ENCODE assay signal across 24 cellular contexts in the genomic region with DNA sequence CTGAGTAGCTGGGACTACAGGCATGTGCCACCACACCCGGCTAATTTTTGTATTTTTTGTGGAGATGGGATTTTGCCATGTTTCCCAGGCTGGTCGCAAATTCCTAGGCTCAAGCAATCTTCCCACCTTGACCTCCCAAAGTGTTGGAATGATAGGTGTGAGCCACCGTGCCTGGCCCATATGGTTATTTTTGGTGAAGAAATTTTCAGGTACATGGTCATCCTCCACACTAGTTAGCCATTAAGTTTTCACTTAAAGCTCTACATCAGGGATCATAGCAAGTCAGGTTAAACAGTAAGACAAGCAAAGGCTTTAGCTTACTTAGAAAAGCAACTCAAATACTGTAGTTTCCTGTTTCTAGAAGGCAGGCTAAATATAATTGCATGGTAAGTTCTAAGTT.
A peak's percentile ranks its signal among the peaks of the same experiment; 100 is the strongest.
DNase-seq lines count a peak whose midpoint lies in the region; ATAC-seq, FAIRE-seq and TF ChIP-seq lines count a peak whose summit lies in the region.
"Had no signal": no experiment of that assay in that cellular context is flagged by ENCODE, and none has a peak within 500 bp of the region (broad histone marks: within the 10 kb centered on the region; RNA-seq: fewer than 3 reads in every experiment).

No MANE protein-coding gene starts in this region.

- peak overlapping the region; percentile 32 for H3K27ac Mint-ChIP-seq in endodermal cell
- peak overlapping the region; percentile 77 to 95 (median 81) for H3K27ac Mint-ChIP-seq in nephron
- no peak overlapping the region for H3K27ac Mint-ChIP-seq in effector memory CD8-positive, alpha-beta T cell
- no peak overlapping the region for H3K27ac Mint-ChIP-seq in MCF 10A (ENCODE audit: low read depth, unreplicated experiment)
- H3K27ac Mint-ChIP-seq: CD4-positive, CD25-positive, alpha-beta regulatory T cell; CD8-positive, alpha-beta memory T cell; HFFc6 had no signal

- CTCF ChIA-PET in HepG2 (lab: Yijun Ruan, JAX; ENCODE audit: low intra/inter-chr PET ratio, low total read pairs): no interaction called here
- CTCF ChIA-PET in MCF 10A (lab: Yijun Ruan, JAX): interaction anchor here (0.6 to 0.8 kb wide), 4 partner anchors 9 to 883 kb away, joined by 3 read pairs; no protein-coding TSS in a partner anchor

- no peak for TF ChIP-seq EP300 in HepG2 (IDR thresholded peaks at IDR 0.05; ENCODE audit: low read depth in 2 of 2, low read length in 2 of 2)
- TF ChIP-seq EP300 in HepG2 (CRISPR knock-in tag; IDR thresholded peaks at IDR 0.05; ENCODE audit: borderline replicate concordance): no peak

- H3K9me3 Mint-ChIP-seq in endodermal cell (no peaks in the 10 kb centered on the region), nephron (no peaks in the 10 kb centered on the region), MCF 10A (ENCODE audit: unreplicated experiment) (no peaks in the 10 kb centered on the region)
- no peaks in the 10 kb centered on the region for H3K9me3 Mint-ChIP-seq in effector memory CD8-positive, alpha-beta T cell
- H3K9me3 Mint-ChIP-seq: CD4-positive, CD25-positive, alpha-beta regulatory T cell; HFFc6 had no signal

- H3K27me3 Mint-ChIP-seq in endodermal cell (ENCODE audit: insufficient read depth) (no peaks in the 10 kb centered on the region), nephron (ENCODE audit: low read depth) (no peaks in the 10 kb centered on the region), MCF 10A (ENCODE audit: insufficient read depth, unreplicated experiment) (no peaks in the 10 kb centered on the region)
- no peaks in the 10 kb centered on the region for H3K27me3 Mint-ChIP-seq in effector memory CD8-positive, alpha-beta T cell
- H3K27me3 Mint-ChIP-seq: CD4-positive, CD25-positive, alpha-beta regulatory T cell; CD8-positive, alpha-beta memory T cell had no signal

- H3K4me1 Mint-ChIP-seq in endodermal cell: peaks cover 15% of the 10 kb centered on the region
- peaks cover 12% of the 10 kb centered on the region for H3K4me1 Mint-ChIP-seq in nephron
- H3K4me1 Mint-ChIP-seq in effector memory CD8-positive, alpha-beta T cell (ENCODE audit: low read depth in 2 of 2): no peaks in the 10 kb centered on the region
- H3K4me1 Mint-ChIP-seq in MCF 10A (ENCODE audit: insufficient read depth, unreplicated experiment): peaks cover 3% of the 10 kb centered on the region
- H3K4me1 Mint-ChIP-seq: CD4-positive, CD25-positive, alpha-beta regulatory T cell; CD8-positive, alpha-beta memory T cell had no signal

- H3K4me1 ChIP-seq in endodermal cell (ENCODE audit: control insufficient read depth, insufficient read depth, low read length): no peaks in the 10 kb centered on the region
- H3K4me1 ChIP-seq in HepG2 (ENCODE audit: insufficient read depth, low read length): peaks cover 10% of the 10 kb centered on the region
- H3K4me1 ChIP-seq: BE2C had no signal

- intact Hi-C loops in HepG2 (cut with micrococcal nuclease; ENCODE audit: unreplicated experiment): no loop called here
- intact Hi-C loops in MCF 10A (cut with micrococcal nuclease): no loop called here

- H3K36me3 ChIP-seq in endodermal cell (ENCODE audit: control insufficient read depth, insufficient read depth, low read length) (no peaks in the 10 kb centered on the region), HepG2 (replicated peaks in 1 of 2; ENCODE audit: control insufficient read depth in 1 of 2, insufficient read depth in 2 of 2, low read length in 2 of 2) (peaks cover 7 to 22% of the 10 kb centered on the region in 2 experiments)
- H3K36me3 ChIP-seq: BE2C had no signal

- in situ Hi-C loops in HepG2 (cut with HindIII; ENCODE audit: extremely low pct_ligation_motif_present, low pct_unique_long_range_greater_than_20kb): no loop called here

- WGBS in endodermal cell (ENCODE audit: insufficient coverage in 1 of 2, insufficient read length in 1 of 2), 2 experiments: 78% methylated on average over 3 of the region's 3 CpGs; no CpG with 5 or more reads in 1 of the 2 experiments
- 88% methylated on average over 3 of the region's 3 CpGs for WGBS in HepG2 (ENCODE audit: low lambda C conversion rate)

- FAIRE-seq in RCC 7860 (lab: Jason Lieb, UNC) (peak; percentile 92), HepG2 (lab: Jason Lieb, UNC) (no peak)
- FAIRE-seq: GM12892, GM18507 had no signal

- H3K27ac ChIP-seq in endodermal cell (ENCODE audit: low read depth, low read length): no peak overlapping the region
- no peak overlapping the region for H3K27ac ChIP-seq in HepG2 (ENCODE audit: extremely low read length, insufficient read depth, low read length)
- H3K27ac ChIP-seq: HL-60 had no signal

- POLR2A ChIA-PET in HepG2 (lab: Yijun Ruan, JAX): no interaction called here
- POLR2A ChIA-PET in MCF 10A (lab: Yijun Ruan, JAX): interaction anchor here (0.6 to 1.3 kb wide), 2 partner anchors 13 to 133 kb away, joined by 3 read pairs; no protein-coding TSS in a partner anchor

- DNase-seq in RCC 7860 (ENCODE audit: low spot score): peak; percentile 41
- DNase-seq in endodermal cell: no peak
- DNase-seq in HepG2 (ENCODE audit: low spot score): no peak
- DNase-seq in effector memory CD8-positive, alpha-beta T cell: no peak
- DNase-seq in COLO668 (lab: John Stamatoyannopoulos, UW; ENCODE audit: unreplicated experiment): no peak
- DNase-seq in MCF 10A (ENCODE audit: unreplicated experiment): no peak
- DNase-seq in NK-92 (lab: John Stamatoyannopoulos, UW; ENCODE audit: unreplicated experiment): no peak
- DNase-seq: BE2C; C1 segment of cervical spinal cord; Caco-2; CD4-positive, CD25-positive, alpha-beta regulatory T cell; CD8-positive, alpha-beta memory T cell; DMS153; DMS79; GDM1; GOT3; H7; HFFc6; IMR-90 had no signal

- H3K36me3 Mint-ChIP-seq in endodermal cell (ENCODE audit: low read depth): no peaks in the 10 kb centered on the region
- H3K36me3 Mint-ChIP-seq in nephron (ENCODE audit: low read depth): no peaks in the 10 kb centered on the region
- no peaks in the 10 kb centered on the region for H3K36me3 Mint-ChIP-seq in effector memory CD8-positive, alpha-beta T cell (ENCODE audit: insufficient read depth)
- peaks cover 8% of the 10 kb centered on the region for H3K36me3 Mint-ChIP-seq in MCF 10A (ENCODE audit: insufficient read depth, unreplicated experiment)
- H3K36me3 Mint-ChIP-seq: CD4-positive, CD25-positive, alpha-beta regulatory T cell; CD8-positive, alpha-beta memory T cell had no signal

- no TSS peak for BruUV-seq in HepG2 (replicated peaks; lab: Mats Ljungman, UMichigan)
- no TSS peak for BruUV-seq in MCF 10A (replicated peaks; lab: Mats Ljungman, UMichigan)

- TF ChIP-seq CTCF in endodermal cell (conservative IDR thresholded peaks at IDR 0.05): no peak
- no peak for TF ChIP-seq CTCF in HepG2 (CRISPR knock-in tag; IDR thresholded peaks at IDR 0.05)
- no peak for TF ChIP-seq CTCF in nephron (IDR thresholded peaks at IDR 0.05; ENCODE audit: unreplicated experiment in 3 of 3)
- TF ChIP-seq CTCF in MCF 10A (IDR thresholded peaks at IDR 0.05; ENCODE audit: unreplicated experiment): no peak

- TF ChIP-seq POLR2A in HepG2 (IDR thresholded peaks at IDR 0.05; ENCODE audit: insufficient read depth in 1 of 2, low read depth in 2 of 2, low read length in 2 of 2): no peak

- ATAC-seq in HepG2: no peak; the same call in none of the 3 replicates
- no peak for ATAC-seq in effector memory CD8-positive, alpha-beta T cell (replicated peaks)
- ATAC-seq: HCT116 had no signal

- no peak for TF ChIP-seq RAD21 in HepG2 (CRISPR knock-in tag; IDR thresholded peaks at IDR 0.05)

- H3K9me3 ChIP-seq in endodermal cell (ENCODE audit: control insufficient read depth, low read length) (no peaks in the 10 kb centered on the region), HepG2 (ENCODE audit: low read length) (no peaks in the 10 kb centered on the region)
- H3K9me3 ChIP-seq: BE2C, Caco-2 had no signal

- no peaks in the 10 kb centered on the region for H4K20me1 ChIP-seq in HepG2 (ENCODE audit: insufficient read depth, low read length)

- H2AFZ ChIP-seq in HepG2 (ENCODE audit: low read length): no peak overlapping the region

- H3K4me3 ChIP-seq in endodermal cell (ENCODE audit: low read length) (no peak overlapping the region), HepG2 (replicated peaks in 1 of 3; ENCODE audit: insufficient read depth in 1 of 3, low read depth in 2 of 3, low read length in 3 of 3) (no peak overlapping the region)

- H3K79me2 ChIP-seq in HepG2 (ENCODE audit: insufficient read depth, low read length): no peaks in the 10 kb centered on the region

- no peaks in the 10 kb centered on the region for H3K27me3 ChIP-seq in endodermal cell (ENCODE audit: control insufficient read depth, insufficient read depth, low read length, poor library complexity, severe bottlenecking)
- H3K27me3 ChIP-seq in HepG2 (ENCODE audit: control insufficient read depth in 1 of 2, insufficient read depth in 2 of 2, low read length in 2 of 2): no peaks in the 10 kb centered on the region
- H3K27me3 ChIP-seq: BE2C had no signal

- H3K4me2 ChIP-seq in HepG2 (ENCODE audit: low read depth, low read length): no peak overlapping the region

- H3K4me3 Mint-ChIP-seq in endodermal cell (no peak overlapping the region), nephron (no peak overlapping the region), MCF 10A (ENCODE audit: unreplicated experiment) (no peak overlapping the region)
- H3K4me3 Mint-ChIP-seq in effector memory CD8-positive, alpha-beta T cell: no peak overlapping the region
- H3K4me3 Mint-ChIP-seq: CD4-positive, CD25-positive, alpha-beta regulatory T cell; CD8-positive, alpha-beta memory T cell; HFFc6 had no signal

- H3K9ac ChIP-seq in endodermal cell (ENCODE audit: extremely low read depth, low read length, poor library complexity, severe bottlenecking) (no peak overlapping the region), HepG2 (ENCODE audit: insufficient read depth, low read depth, low read length) (no peak overlapping the region)

TF ChIP-seq in HepG2, 621 proteins besides CTCF, POLR2A, EP300 and RAD21:
- TF ChIP-seq RBM22 (optimal IDR thresholded peaks at IDR 0.05; ENCODE audit: low read length) (peak; percentile 55), EHMT2 (IDR thresholded peaks at IDR 0.05; ENCODE audit: borderline replicate concordance, low read depth, low read length) (no peak)
- TF ChIP-seq, protein P1, sequence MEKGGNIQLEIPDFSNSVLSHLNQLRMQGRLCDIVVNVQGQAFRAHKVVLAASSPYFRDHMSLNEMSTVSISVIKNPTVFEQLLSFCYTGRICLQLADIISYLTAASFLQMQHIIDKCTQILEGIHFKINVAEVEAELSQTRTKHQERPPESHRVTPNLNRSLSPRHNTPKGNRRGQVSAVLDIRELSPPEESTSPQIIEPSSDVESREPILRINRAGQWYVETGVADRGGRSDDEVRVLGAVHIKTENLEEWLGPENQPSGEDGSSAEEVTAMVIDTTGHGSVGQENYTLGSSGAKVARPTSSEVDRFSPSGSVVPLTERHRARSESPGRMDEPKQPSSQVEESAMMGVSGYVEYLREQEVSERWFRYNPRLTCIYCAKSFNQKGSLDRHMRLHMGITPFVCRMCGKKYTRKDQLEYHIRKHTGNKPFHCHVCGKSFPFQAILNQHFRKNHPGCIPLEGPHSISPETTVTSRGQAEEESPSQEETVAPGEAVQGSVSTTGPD (CRISPR knock-in tag; IDR thresholded peaks at IDR 0.05): 0 out of 2 replicates have a peak, but pooled peaks have one; percentile 35

Comparison
In these comparisons a context has a peak if more than half of its experiments do, and no peak if none do; other contexts are left out.
1. H3K27ac Mint-ChIP-seq: peak in endodermal cell (single experiment) and nephron (3 of 3); none in effector memory CD8-positive, alpha-beta T cell (0 of 2) and MCF 10A (single experiment).